ENCODE assay signal across 28 cellular contexts in genomic region chr18:26888259-26888658, GRCh38. TPM values are rescaled to one million over a fixed set of nuclear protein-coding genes. Genes with fewer than 3 reads are reported as not detected.
"Had no signal": no experiment of that assay in that cellular context is flagged by ENCODE, and none has a peak within 500 bp of the region (broad histone marks: within the 10 kb centered on the region; RNA-seq: fewer than 3 reads in every experiment).

No MANE protein-coding gene starts in this region.

- H2AFZ ChIP-seq: neural progenitor cell had no signal

- H3K4me2 ChIP-seq: neural progenitor cell, smooth muscle cell had no signal

- H3K4me1 ChIP-seq: left ventricle myocardium inferior, neural progenitor cell, right atrium auricular region, right lobe of liver, stomach, testis, thyroid gland, transverse colon, upper lobe of left lung, vagina had no signal

- DNase-seq: hypothalamus; immature natural killer cell; left ventricle myocardium inferior; mesendoderm; naive B cell; natural killer cell; nephron progenitor cell; occipital lobe; right lobe of liver; stimulated activated CD4-positive, alpha-beta T cell treated with anti-CD3 and anti-CD28 coated beads, Interleukin-1b, Interleukin-23, amount 100 ng/mL, for 48 hours; stimulated activated CD4-positive, alpha-beta T cell treated with anti-CD3 and anti-CD28 coated beads, Interleukin-4, amount 100 ng/mL, for 1 hour; stimulated activated naive B cell treated with anti-CD40 and anti-IgM and Interleukin-4, amounts not matched to agents 10 μg/mL and 1 μg/mL and 100 μg/mL, for 72 hours; stimulated activated naive CD8-positive, alpha-beta T cell treated with anti-CD3 and anti-CD28 coated beads, Interleukin-15, Interleukin-2, amounts not matched to agents 100 U/mL and 50 U/mL, for 24 hours; stomach; testis; thyroid gland; transverse colon; upper lobe of left lung had no signal

- H3K36me3 ChIP-seq: left ventricle myocardium inferior, neural progenitor cell, neutrophil, right atrium auricular region, right lobe of liver, stomach, thyroid gland, transverse colon, upper lobe of left lung, vagina had no signal

- ATAC-seq: natural killer cell; right lobe of liver; stimulated activated naive B cell treated with anti-CD40 and anti-IgM and Interleukin-4, amounts not matched to agents 10 μg/mL and 1 μg/mL and 100 μg/mL, for 72 hours; stimulated activated naive CD8-positive, alpha-beta T cell treated with anti-CD3 and anti-CD28 coated beads, Interleukin-15, Interleukin-2, amounts not matched to agents 100 U/mL and 50 U/mL, for 24 hours had no signal

- H3K27me3 ChIP-seq: neural progenitor cell, neutrophil, right atrium auricular region, right lobe of liver, stomach, testis, thyroid gland, transverse colon, upper lobe of left lung, vagina had no signal

- FAIRE-seq: islet of Langerhans had no signal

- H3K9me3 ChIP-seq: left ventricle myocardium inferior, neutrophil, right atrium auricular region, right lobe of liver, stomach, testis, thyroid gland, transverse colon, upper lobe of left lung, vagina had no signal

- H3K9ac ChIP-seq: neural progenitor cell had no signal

- H3K27ac ChIP-seq: left ventricle myocardium inferior, neural progenitor cell, neutrophil, right atrium auricular region, right lobe of liver, stomach, testis, thyroid gland, transverse colon, upper lobe of left lung, vagina had no signal

- H3K4me3 ChIP-seq: left ventricle myocardium inferior, lung, neural progenitor cell, right atrium auricular region, right lobe of liver, smooth muscle cell, stomach, testis, thyroid gland, transverse colon, upper lobe of left lung, vagina had no signal

RNA-seq across cellular contexts. Expression of gene AQP4, which starts 22.8 kb away (rescaled TPM):
- total RNA-seq: mononuclear cell, natural killer cell, osteocyte, pulmonary artery endothelial cell, smooth muscle cell had no signal
- polyA plus RNA-seq: immature natural killer cell, smooth muscle cell had no signal
